Comparison of ENCODE assay signal across 18 cellular contexts in the genomic region with DNA sequence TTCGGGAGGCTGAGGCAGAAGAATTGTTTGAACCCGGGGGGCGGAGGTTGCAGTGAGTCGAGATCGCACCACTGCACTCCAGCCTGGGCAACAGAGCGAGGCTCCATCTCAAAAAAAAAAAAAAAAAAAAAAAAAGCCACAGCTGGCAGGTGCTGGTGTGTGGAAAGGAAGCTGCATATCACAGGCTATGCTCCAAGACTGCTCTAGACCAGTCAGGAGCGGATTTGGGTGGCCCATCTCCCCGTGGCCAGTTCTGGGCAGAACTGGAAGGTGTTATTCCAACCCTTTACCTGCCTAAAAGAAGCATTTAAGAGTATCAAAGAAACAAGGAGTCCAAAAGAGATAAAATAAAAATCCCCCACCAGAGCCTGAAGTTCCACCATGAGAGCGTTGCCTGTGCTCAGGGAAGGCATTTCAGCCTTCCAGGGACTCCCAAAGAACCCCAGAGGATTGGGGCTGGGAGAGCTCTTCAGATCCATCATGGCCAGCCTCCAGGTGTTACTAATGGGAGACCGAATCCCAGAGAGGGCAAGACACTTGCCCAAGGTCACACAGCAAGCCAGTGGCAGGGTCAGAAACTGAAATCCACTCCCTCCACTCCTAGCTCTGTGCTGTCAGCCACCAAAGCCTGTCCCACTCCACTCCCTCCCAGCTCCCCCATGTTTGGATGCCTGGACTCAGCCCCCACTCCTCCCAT. TPM values are rescaled to one million over a fixed set of nuclear protein-coding genes. Genes with fewer than 3 reads are reported as not detected.
A peak's percentile ranks its signal among the peaks of the same experiment; 100 is the strongest.
DNase-seq lines count a peak whose midpoint lies in the region; ATAC-seq and TF ChIP-seq lines count a peak whose summit lies in the region.
"Had no signal": no experiment of that assay in that cellular context is flagged by ENCODE, and none has a peak within 500 bp of the region (broad histone marks: within the 10 kb centered on the region; RNA-seq: fewer than 3 reads in every experiment).

No MANE protein-coding gene starts in this region.

- no peaks in the 10 kb centered on the region for H3K9me3 ChIP-seq in upper lobe of right lung
- no peaks in the 10 kb centered on the region for H3K9me3 ChIP-seq in spleen
- H3K9me3 ChIP-seq: BE2C, SJSA1 had no signal

- H3K4me1 ChIP-seq in upper lobe of right lung (no peaks in the 10 kb centered on the region), spleen (peaks cover 0 to 8% (median 0%) of the 10 kb centered on the region in 6 donors)
- H3K4me1 ChIP-seq: BE2C, SJSA1 had no signal

- H3K27me3 ChIP-seq in upper lobe of right lung: no peaks in the 10 kb centered on the region
- no peaks in the 10 kb centered on the region for H3K27me3 ChIP-seq in spleen (replicated peaks in 1 of 7)
- H3K27me3 ChIP-seq: BE2C had no signal

- intact Hi-C loops in upper lobe of right lung (cut with DNase I): no loop called here
- intact Hi-C loops in spleen (cut with DNase I; ENCODE audit: low total_unique reads): no loop called here

- DNase-seq in DMS53 (lab: John Stamatoyannopoulos, UW): peak; percentile 12
- no peak for DNase-seq in DMS53 treated with DMSO at 0.1 percent for 48 hours (lab: John Stamatoyannopoulos, UW; ENCODE audit: unreplicated experiment)
- DNase-seq in activated naive CD8-positive, alpha-beta T cell treated with anti-CD3 and anti-CD28 coated beads, Interleukin-2, amount 10 ng/mL, durations not matched to agents 7 days and 5 days: no peak
- DNase-seq in activated naive CD8-positive, alpha-beta T cell treated with anti-CD3 and anti-CD28 coated beads for 36 hours: no peak
- peak; percentile 55 for DNase-seq in NAMALWA (ENCODE audit: low spot score)
- no peak for DNase-seq in upper lobe of right lung
- DNase-seq in ureter (ENCODE audit: low spot score): no peak
- DNase-seq in spleen: no peak
- DNase-seq: GDM1, GOT3, HFFc6, NCI-H2107, NCI-H446 had no signal

- no peak overlapping the region for H3K4me3 ChIP-seq in upper lobe of right lung
- no peak overlapping the region for H3K4me3 ChIP-seq in spleen
- H3K4me3 ChIP-seq: GM12878, SJSA1 had no signal

- H3K27ac Mint-ChIP-seq in activated naive CD8-positive, alpha-beta T cell treated with anti-CD3 and anti-CD28 coated beads, Interleukin-2, amount 10 ng/mL, durations not matched to agents 7 days and 5 days: peak overlapping the region; percentile 25
- H3K27ac Mint-ChIP-seq in activated naive CD8-positive, alpha-beta T cell treated with anti-CD3 and anti-CD28 coated beads for 36 hours: no peak overlapping the region
- H3K27ac Mint-ChIP-seq: HFFc6 had no signal

- TF ChIP-seq CTCF in upper lobe of right lung (IDR thresholded peaks at IDR 0.05) (no peak), spleen (IDR thresholded peaks at IDR 0.05 in 8 of 11, conservative IDR thresholded peaks at IDR 0.05 in 3 of 11) (no peak)

- peaks cover 11% of the 10 kb centered on the region for H3K4me1 Mint-ChIP-seq in activated naive CD8-positive, alpha-beta T cell treated with anti-CD3 and anti-CD28 coated beads, Interleukin-2, amount 10 ng/mL, durations not matched to agents 7 days and 5 days
- H3K4me1 Mint-ChIP-seq in activated naive CD8-positive, alpha-beta T cell treated with anti-CD3 and anti-CD28 coated beads for 36 hours: peaks cover 5% of the 10 kb centered on the region

- no peaks in the 10 kb centered on the region for H3K9me3 Mint-ChIP-seq in activated naive CD8-positive, alpha-beta T cell treated with anti-CD3 and anti-CD28 coated beads, Interleukin-2, amount 10 ng/mL, durations not matched to agents 7 days and 5 days
- no peaks in the 10 kb centered on the region for H3K9me3 Mint-ChIP-seq in activated naive CD8-positive, alpha-beta T cell treated with anti-CD3 and anti-CD28 coated beads for 36 hours
- H3K9me3 Mint-ChIP-seq: CD8-positive, alpha-beta memory T cell; HFFc6 had no signal

- POLR2A ChIA-PET in activated naive CD8-positive, alpha-beta T cell treated with anti-CD3 and anti-CD28 coated beads, Interleukin-2, amount 10 ng/mL, durations not matched to agents 7 days and 5 days (lab: Charles Lee): interaction anchor here (1.2 to 1.5 kb wide), 2 partner anchors 13 to 15 kb away, joined by 3 to 7 read pairs; a partner anchor contains a TSS

- 88 to 96% (median 92%) methylated on average over 10 of the region's 10 CpGs for WGBS in spleen, 5 donors

- H3K36me3 ChIP-seq in upper lobe of right lung (peaks cover 6% of the 10 kb centered on the region), spleen (peaks cover 0 to 100% (median 66%) of the 10 kb centered on the region in 6 donors)
- H3K36me3 ChIP-seq: BE2C, SJSA1 had no signal

- no peak overlapping the region for H3K4me3 Mint-ChIP-seq in activated naive CD8-positive, alpha-beta T cell treated with anti-CD3 and anti-CD28 coated beads, Interleukin-2, amount 10 ng/mL, durations not matched to agents 7 days and 5 days
- H3K4me3 Mint-ChIP-seq in activated naive CD8-positive, alpha-beta T cell treated with anti-CD3 and anti-CD28 coated beads for 36 hours: no peak overlapping the region
- H3K4me3 Mint-ChIP-seq: CD8-positive, alpha-beta memory T cell; HFFc6 had no signal

- no peak for TF ChIP-seq POLR2A in spleen (IDR thresholded peaks at IDR 0.05)

- H3K27ac ChIP-seq in upper lobe of right lung (no peak overlapping the region), spleen (no peak overlapping the region)
- H3K27ac ChIP-seq: 22Rv1, SJSA1 had no signal

- no peaks in the 10 kb centered on the region for H3K27me3 Mint-ChIP-seq in activated naive CD8-positive, alpha-beta T cell treated with anti-CD3 and anti-CD28 coated beads, Interleukin-2, amount 10 ng/mL, durations not matched to agents 7 days and 5 days
- no peaks in the 10 kb centered on the region for H3K27me3 Mint-ChIP-seq in activated naive CD8-positive, alpha-beta T cell treated with anti-CD3 and anti-CD28 coated beads for 36 hours
- H3K27me3 Mint-ChIP-seq: CD8-positive, alpha-beta memory T cell had no signal

- peaks cover 26% of the 10 kb centered on the region for H3K36me3 Mint-ChIP-seq in activated naive CD8-positive, alpha-beta T cell treated with anti-CD3 and anti-CD28 coated beads, Interleukin-2, amount 10 ng/mL, durations not matched to agents 7 days and 5 days
- H3K36me3 Mint-ChIP-seq in activated naive CD8-positive, alpha-beta T cell treated with anti-CD3 and anti-CD28 coated beads for 36 hours: peaks cover 33% of the 10 kb centered on the region

- ATAC-seq in activated naive CD8-positive, alpha-beta T cell treated with anti-CD3 and anti-CD28 coated beads, Interleukin-2, amount 10 ng/mL, durations not matched to agents 7 days and 5 days (ENCODE audit: low read depth): no peak
- ATAC-seq in upper lobe of right lung: peak; percentile 4

RNA-seq across cellular contexts. Expression of a gene that starts 14.3 kb away (rescaled TPM):
- 100 to 1,000 TPM; 207 to 211 TPM for total RNA-seq in activated naive CD8-positive, alpha-beta T cell treated with anti-CD3 and anti-CD28 coated beads, Interleukin-2, amount 10 ng/mL, durations not matched to agents 7 days and 5 days
- total RNA-seq in activated naive CD8-positive, alpha-beta T cell treated with anti-CD3 and anti-CD28 coated beads for 36 hours: 100 to 1,000 TPM; 193 to 204 TPM
- total RNA-seq in upper lobe of right lung (53.5 TPM), ureter (20.3 TPM), spleen (100 to 1,000 TPM in 4 of 7 donors, 10 to 100 TPM in 3; 93.5 to 138 (median 101) TPM)
- 10 to 100 TPM; 38.7 to 65.8 (median 51.1) TPM for polyA plus RNA-seq in spleen
- total RNA-seq: HFFc6, SJSA1 had no signal

RNA-seq across cellular contexts. Expression of a gene that starts 44.6 kb away (rescaled TPM):
- total RNA-seq in activated naive CD8-positive, alpha-beta T cell treated with anti-CD3 and anti-CD28 coated beads, Interleukin-2, amount 10 ng/mL, durations not matched to agents 7 days and 5 days: under 1 TPM; 0.26 to 0.47 TPM
- under 1 TPM; 0.06 to 0.20 TPM for total RNA-seq in activated naive CD8-positive, alpha-beta T cell treated with anti-CD3 and anti-CD28 coated beads for 36 hours
- total RNA-seq in upper lobe of right lung (0.72 TPM), ureter (0.10 TPM), spleen (under 1 TPM in 6 of 7 donors, not detected in 1; 0.05 to 0.19 (median 0.10) TPM)
- under 1 TPM; 0.02 to 0.10 (median 0.02) TPM for polyA plus RNA-seq in spleen

RNA-seq across cellular contexts. Expression of a gene that starts 47.3 kb away (rescaled TPM):
- total RNA-seq in activated naive CD8-positive, alpha-beta T cell treated with anti-CD3 and anti-CD28 coated beads, Interleukin-2, amount 10 ng/mL, durations not matched to agents 7 days and 5 days: under 1 TPM; 0.30 to 0.31 TPM
- total RNA-seq in activated naive CD8-positive, alpha-beta T cell treated with anti-CD3 and anti-CD28 coated beads for 36 hours: under 1 TPM; 0.06 to 0.14 TPM
- total RNA-seq in upper lobe of right lung: 17.0 TPM
- total RNA-seq in ureter: 14.9 TPM
- 10 to 100 TPM in 4 of 7 donors, 1 to 10 TPM in 3; 6.9 to 12.5 (median 11.3) TPM for total RNA-seq in spleen
- polyA plus RNA-seq in spleen: 1 to 10 TPM; 2.5 to 9.1 (median 5.7) TPM

Comparison
In these comparisons a context has a peak if more than half of its experiments do, and no peak if none do; other contexts are left out.
1. DNase-seq: peak in DMS53 (single experiment) and NAMALWA (single experiment); none in DMS53 treated with DMSO at 0.1 percent for 48 hours (single experiment), activated naive CD8-positive, alpha-beta T cell treated with anti-CD3 and anti-CD28 coated beads, Interleukin-2, amount 10 ng/mL, durations not matched to agents 7 days and 5 days (single experiment), activated naive CD8-positive, alpha-beta T cell treated with anti-CD3 and anti-CD28 coated beads for 36 hours (single experiment), upper lobe of right lung (single experiment), ureter (single experiment) and spleen (single experiment).
2. RNA of a gene that starts 47.3 kb away (total RNA-seq): 17.0 TPM in upper lobe of right lung (single experiment), 14.9 TPM in ureter (single experiment) and 6.9 to 12.5 TPM in spleen; 0.30 to 0.31 TPM in activated naive CD8-positive, alpha-beta T cell treated with anti-CD3 and anti-CD28 coated beads, Interleukin-2, amount 10 ng/mL, durations not matched to agents 7 days and 5 days and 0.06 to 0.14 TPM in activated naive CD8-positive, alpha-beta T cell treated with anti-CD3 and anti-CD28 coated beads for 36 hours; every median in the first group is over 4 times any median in the second.